1 cellular context compared by ENCODE assay signal in genomic region chr1:161073474-161074121, GRCh38.
A peak's percentile ranks its signal among the peaks of the same experiment; 100 is the strongest.
TF ChIP-seq lines count a peak whose summit lies in the region.

No MANE protein-coding gene starts in this region.

TF ChIP-seq in HCT116, 20 proteins besides CTCF, POLR2A, EP300 and RAD21:
- TF ChIP-seq, protein P1, sequence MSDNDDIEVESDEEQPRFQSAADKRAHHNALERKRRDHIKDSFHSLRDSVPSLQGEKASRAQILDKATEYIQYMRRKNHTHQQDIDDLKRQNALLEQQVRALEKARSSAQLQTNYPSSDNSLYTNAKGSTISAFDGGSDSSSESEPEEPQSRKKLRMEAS (IDR thresholded peaks at IDR 0.05) = peak; percentile 29; the same call in 1 of the 2 replicates
- no peak for TF ChIP-seq ATF3 (IDR thresholded peaks at IDR 0.05)
- TF ChIP-seq REST (IDR thresholded peaks at IDR 0.05; ENCODE audit: low read depth) = no peak
- TF ChIP-seq POLR2AphosphoS5 (IDR thresholded peaks at IDR 0.05; ENCODE audit: low read depth, low read length) = no peak
- no peak for TF ChIP-seq SRF (IDR thresholded peaks at IDR 0.05; ENCODE audit: low read depth)
- TF ChIP-seq ZBTB33 (IDR thresholded peaks at IDR 0.05; ENCODE audit: extremely low read depth, insufficient replicate concordance, low read length) = no peak
